Comparison of ENCODE assay signal across 8 cellular contexts in genomic region chr16:89409161-89409711, GRCh38.
DNase-seq lines count a peak whose midpoint lies in the region; ATAC-seq and TF ChIP-seq lines count a peak whose summit lies in the region.

No MANE protein-coding gene starts in this region.

- H3K79me2 ChIP-seq in hepatocyte = peaks cover 98% of the 10 kb centered on the region

- peak; percentile 73 to 78 for ATAC-seq in activated T-cell treated with anti-CD3 and anti-CD28 coated beads, Interleukin-2, amount 50 U/mL, for 72 hours (replicated peaks in 1 of 2)
- ATAC-seq in GM19397 (IDR thresholded peaks at IDR 0.05; ENCODE audit: unreplicated experiment) (no peak), GM21528 (IDR thresholded peaks at IDR 0.05; ENCODE audit: low FRiP score, unreplicated experiment) (no peak), left colon (no peak)

- H3K27ac Mint-ChIP-seq in activated T-cell treated with anti-CD3 and anti-CD28 coated beads, Interleukin-2, amount 50 U/mL, for 72 hours = peak overlapping the region; percentile 30

- peaks cover 98% of the 10 kb centered on the region for H4K20me1 ChIP-seq in hepatocyte (ENCODE audit: insufficient read depth, poor library complexity, severe bottlenecking)

- peaks cover 0 to 12% of the 10 kb centered on the region in 2 donors for H3K36me3 Mint-ChIP-seq in activated T-cell treated with anti-CD3 and anti-CD28 coated beads, Interleukin-2, amount 50 U/mL, for 72 hours (ENCODE audit: insufficient read depth in 2 of 2)

- 68% methylated on average over 13 of the region's 13 CpGs for WGBS in hepatocyte (ENCODE audit: low lambda C conversion rate, missing lambda C conversion rate)

- intact Hi-C loops in left colon (cut with DNase I, micrococcal nuclease) = no loop called here

- H3K27me3 ChIP-seq in hepatocyte = no peaks in the 10 kb centered on the region

- H3K36me3 ChIP-seq in hepatocyte (replicated peaks; ENCODE audit: insufficient read depth, low read depth) = no peaks in the 10 kb centered on the region

- no peaks in the 10 kb centered on the region for H3K9me3 ChIP-seq in hepatocyte (ENCODE audit: low read depth)

- peaks cover 64% of the 10 kb centered on the region for H3K4me1 ChIP-seq in hepatocyte (ENCODE audit: insufficient read depth)

- H3K4me2 ChIP-seq in hepatocyte = no peak overlapping the region

- no peak overlapping the region for H3K4me3 ChIP-seq in hepatocyte

- H3K4me3 Mint-ChIP-seq in activated T-cell treated with anti-CD3 and anti-CD28 coated beads, Interleukin-2, amount 50 U/mL, for 72 hours = peak overlapping the region; percentile 21 to 65

- DNase-seq in NCI-H226 (peak; percentile 69), hepatocyte (ENCODE audit: low spot score) (peak; percentile 50), SHP77 treated with DMSO at 0.1 percent for 48 hours (lab: John Stamatoyannopoulos, UW) (no peak), left colon (no peak)
- DNase-seq in activated T-cell treated with anti-CD3 and anti-CD28 coated beads, Interleukin-2, amount 50 U/mL, for 72 hours = peak; percentile 56 to 61
- DNase-seq in stimulated activated CD8-positive, alpha-beta memory T cell treated with anti-CD3 and anti-CD28 coated beads, Interleukin-2, amount 100 ng/mL, for 48 hours (ENCODE audit: low read depth in 2 of 2) = peak; percentile 29 to 46

- H3K27ac ChIP-seq in hepatocyte = peak overlapping the region; percentile 77

- H2AFZ ChIP-seq in hepatocyte = no peak overlapping the region

- peaks cover 92% of the 10 kb centered on the region for H3K4me1 Mint-ChIP-seq in activated T-cell treated with anti-CD3 and anti-CD28 coated beads, Interleukin-2, amount 50 U/mL, for 72 hours (ENCODE audit: low read depth)

- H3K9me3 Mint-ChIP-seq in activated T-cell treated with anti-CD3 and anti-CD28 coated beads, Interleukin-2, amount 50 U/mL, for 72 hours = no peaks in the 10 kb centered on the region

- no peaks in the 10 kb centered on the region for H3K27me3 Mint-ChIP-seq in activated T-cell treated with anti-CD3 and anti-CD28 coated beads, Interleukin-2, amount 50 U/mL, for 72 hours (ENCODE audit: low read depth)

- no peaks in the 10 kb centered on the region for H3K9me2 ChIP-seq in hepatocyte (replicated peaks; ENCODE audit: insufficient read depth)

- no peak for TF ChIP-seq CTCF in hepatocyte (IDR thresholded peaks at IDR 0.05; ENCODE audit: poor library complexity)

Comparison
In these comparisons a context has a peak if more than half of its experiments do, and no peak if none do; other contexts are left out.
1. DNase-seq: peak in NCI-H226 (single experiment), activated T-cell treated with anti-CD3 and anti-CD28 coated beads, Interleukin-2, amount 50 U/mL, for 72 hours (2 of 2), hepatocyte (single experiment) and stimulated activated CD8-positive, alpha-beta memory T cell treated with anti-CD3 and anti-CD28 coated beads, Interleukin-2, amount 100 ng/mL, for 48 hours (2 of 2); none in SHP77 treated with DMSO at 0.1 percent for 48 hours (single experiment) and left colon (0 of 2).
2. ATAC-seq: peak in activated T-cell treated with anti-CD3 and anti-CD28 coated beads, Interleukin-2, amount 50 U/mL, for 72 hours (2 of 2); none in GM19397 (single experiment), GM21528 (single experiment) and left colon (single experiment).